Comparison of ENCODE assay signal across 8 cellular contexts in the genomic region with DNA sequence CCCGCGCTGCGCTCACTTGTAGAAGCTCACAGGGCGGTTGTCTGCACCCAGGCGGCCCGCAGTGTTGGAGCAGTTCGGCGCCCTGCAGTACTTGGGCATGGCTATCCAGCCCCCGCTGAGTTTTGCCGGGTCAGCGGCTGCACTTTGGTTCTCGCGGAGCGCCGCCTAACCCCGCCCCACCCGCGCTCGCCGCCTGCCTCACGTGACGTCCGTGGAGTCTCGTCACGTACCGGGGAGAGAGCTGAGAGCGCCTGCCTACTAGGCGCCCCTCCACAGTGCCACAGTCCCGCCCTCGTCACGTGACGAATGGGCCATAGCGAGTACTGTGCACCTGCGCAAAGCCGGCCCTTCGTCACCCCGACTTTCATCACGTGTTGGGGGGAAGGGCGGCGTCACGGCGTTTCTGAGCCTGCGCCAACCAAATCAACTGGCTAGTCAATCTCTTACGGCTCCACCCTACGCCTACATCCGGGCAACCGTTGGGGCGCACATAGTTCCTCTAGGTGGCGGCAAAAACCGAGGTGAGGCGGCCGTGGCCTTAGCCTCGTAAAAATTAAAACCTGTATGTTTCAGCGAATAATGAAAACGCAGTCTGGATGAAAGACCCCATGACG. TPM values are rescaled to one million over a fixed set of nuclear protein-coding genes. Genes with fewer than 3 reads are reported as not detected.
DNase-seq lines count a peak whose midpoint lies in the region; ATAC-seq and TF ChIP-seq lines count a peak whose summit lies in the region.

A gene with protein sequence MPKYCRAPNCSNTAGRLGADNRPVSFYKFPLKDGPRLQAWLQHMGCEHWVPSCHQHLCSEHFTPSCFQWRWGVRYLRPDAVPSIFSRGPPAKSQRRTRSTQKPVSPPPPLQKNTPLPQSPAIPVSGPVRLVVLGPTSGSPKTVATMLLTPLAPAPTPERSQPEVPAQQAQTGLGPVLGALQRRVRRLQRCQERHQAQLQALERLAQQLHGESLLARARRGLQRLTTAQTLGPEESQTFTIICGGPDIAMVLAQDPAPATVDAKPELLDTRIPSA (minus strand): TSS at position 167 of the 614 bp plus-strand sequence. CDS start 68 bp downstream, at position 99.

- H3K27me3 ChIP-seq in OCI-LY1 (ENCODE audit: insufficient read depth, low read length) = no peaks in the 10 kb centered on the region
- no peaks in the 10 kb centered on the region for H3K27me3 ChIP-seq in mononuclear cell (ENCODE audit: insufficient read depth, low read length)

- H3K4me3 ChIP-seq in OCI-LY1 (ENCODE audit: low read depth, low read length, poor library complexity, severe bottlenecking) (peak within 1 kb of the TSS; percentile 98), epithelial cell of esophagus (ENCODE audit: low read length) (peak within 1 kb of the TSS; percentile 60), mononuclear cell (ENCODE audit: low read length) (peak within 1 kb of the TSS; percentile 72)

- H3K9me3 ChIP-seq in OCI-LY1 (ENCODE audit: low read length) = no peaks in the 10 kb centered on the region
- no peaks in the 10 kb centered on the region for H3K9me3 ChIP-seq in mononuclear cell (ENCODE audit: low read depth, low read length)

- peak within 1 kb of the TSS; percentile 60; the same call in 1 of the 2 replicates for H2AFZ ChIP-seq in OCI-LY1 (ENCODE audit: low read length)

- peak within 1 kb of the TSS; percentile 91 for H3K9ac ChIP-seq in OCI-LY1 (ENCODE audit: low read length)

- H3K79me2 ChIP-seq in OCI-LY1 (ENCODE audit: insufficient read depth, low read length) = peaks cover 28% of the 10 kb centered on the region

- H3K4me2 ChIP-seq in OCI-LY1 (ENCODE audit: low read length) = peak within 1 kb of the TSS; percentile 100

- peaks cover 27% of the 10 kb centered on the region for H3K36me3 ChIP-seq in OCI-LY1 (ENCODE audit: insufficient read depth, low read length)

- DNase-seq in DMS 273 treated with DMSO at 0.1 percent for 48 hours (lab: John Stamatoyannopoulos, UW) (peak; percentile 98), HuH-7 (ENCODE audit: low spot score) (peak; percentile 99), activated T-cell treated with anti-CD3 and anti-CD28 coated beads for 24 hours (ENCODE audit: low read depth) (peak; percentile 100), epithelial cell of esophagus (ENCODE audit: low read depth) (peak; percentile 100)
- peak; percentile 99 for DNase-seq in stimulated activated CD8-positive, alpha-beta memory T cell treated with anti-CD3 and anti-CD28 coated beads, Interleukin-4, amount 100 ng/mL, for 1 hour (ENCODE audit: low read depth in 2 of 2, low spot score in 1 of 2)

- peak; percentile 77 for ATAC-seq in GM21515 (IDR thresholded peaks at IDR 0.05; ENCODE audit: unreplicated experiment)

- no peaks in the 10 kb centered on the region for H3K9me2 ChIP-seq in OCI-LY1 (ENCODE audit: low read depth, low read length)

- H4K20me1 ChIP-seq in OCI-LY1 (ENCODE audit: insufficient read depth, low read length) = no peaks in the 10 kb centered on the region

- peaks cover 4% of the 10 kb centered on the region; the same call in 1 of the 2 replicates for H3F3A ChIP-seq in OCI-LY1 (ENCODE audit: insufficient read depth, low read length)

- H3K4me1 ChIP-seq in OCI-LY1 (ENCODE audit: insufficient read depth, low read length, severe bottlenecking) (peaks cover 35% of the 10 kb centered on the region), mononuclear cell (ENCODE audit: insufficient read depth, low read length) (peaks cover 27% of the 10 kb centered on the region)

- peak within 1 kb of the TSS; percentile 94 for H3K27ac ChIP-seq in OCI-LY1 (ENCODE audit: low read depth, low read length, poor library complexity, severe bottlenecking)

- TF ChIP-seq CTCF in OCI-LY1 (IDR thresholded peaks at IDR 0.05; ENCODE audit: low read length) = peak; percentile 42; the same call in 1 of the 2 replicates
- TF ChIP-seq CTCF in epithelial cell of esophagus (IDR thresholded peaks at IDR 0.05; ENCODE audit: insufficient read depth, low read depth, low read length, missing control alignments) = peak; percentile 38

RNA-seq across cellular contexts. Expression of the gene that starts here (rescaled TPM):
- total RNA-seq in mononuclear cell = 0.42 TPM

Comparison
In these comparisons a context has a peak if more than half of its experiments do, and no peak if none do; other contexts are left out.
1. Peak in every context shown above with its lines: DNase-seq, ATAC-seq, H3K4me3 ChIP-seq and H3K27ac ChIP-seq.